In genomic region chr17:65941500-65941899, GRCh38 we compare ENCODE assay signal across 24 cellular contexts.
DNase-seq lines count a peak whose midpoint lies in the region; ATAC-seq, FAIRE-seq and TF ChIP-seq lines count a peak whose summit lies in the region.
"Had no signal": no experiment of that assay in that cellular context is flagged by ENCODE, and none has a peak within 500 bp of the region (broad histone marks: within the 10 kb centered on the region; RNA-seq: fewer than 3 reads in every experiment).

No MANE protein-coding gene starts in this region.

- TF ChIP-seq CTCF in cardiac fibroblast (IDR thresholded peaks at IDR 0.05; ENCODE audit: low read depth, low read length), result peak; percentile 22
- TF ChIP-seq CTCF in osteocyte (IDR thresholded peaks at IDR 0.05), result peak; percentile 18
- TF ChIP-seq CTCF in upper lobe of right lung (IDR thresholded peaks at IDR 0.05), result no peak

- H3K9me3 Mint-ChIP-seq in osteocyte (ENCODE audit: unreplicated experiment), result peaks cover 16% of the 10 kb centered on the region
- H3K9me3 Mint-ChIP-seq: activated naive CD4-positive, alpha-beta T cell treated with anti-CD3 and anti-CD28 coated beads, Interleukin-2, amount 10 ng/mL, durations not matched to agents 7 days and 5 days; IgD-negative memory B cell had no signal

- H3K4me1 Mint-ChIP-seq in osteocyte (ENCODE audit: unreplicated experiment), result no peaks in the 10 kb centered on the region
- H3K4me1 Mint-ChIP-seq: activated naive CD4-positive, alpha-beta T cell treated with anti-CD3 and anti-CD28 coated beads, Interleukin-2, amount 10 ng/mL, durations not matched to agents 7 days and 5 days; IgD-negative memory B cell had no signal

- peak; percentile 2 for DNase-seq in DMS 273 (lab: John Stamatoyannopoulos, UW; ENCODE audit: unreplicated experiment)
- DNase-seq in DMS 273 treated with DMSO at 0.1 percent for 48 hours (lab: John Stamatoyannopoulos, UW), result no peak
- no peak for DNase-seq in HTR-8/SVneo (ENCODE audit: insufficient read length, low spot score)
- peak in 1 of 2 donors; percentile 29 for DNase-seq in cardiac fibroblast (ENCODE audit: low read depth in 2 of 2)
- no peak for DNase-seq in osteocyte (ENCODE audit: extremely low spot score, unreplicated experiment)
- DNase-seq in Right ventricle myocardium inferior (ENCODE audit: missing footprints), result no peak
- DNase-seq in upper lobe of right lung, result no peak
- DNase-seq in superior temporal gyrus (ENCODE audit: extremely low spot score), result no peak
- DNase-seq: activated CD8-positive, alpha-beta memory T cell treated with anti-CD3 and anti-CD28 coated beads for 24 hours; activated naive CD4-positive, alpha-beta T cell treated with anti-CD3 and anti-CD28 coated beads, Interleukin-2, amount 10 ng/mL, durations not matched to agents 7 days and 5 days; activated T-cell treated with anti-CD3 and anti-CD28 coated beads, Interleukin-2, amount 50 U/mL, for 48 hours; aorta; Caco-2; effector CD4-positive, alpha-beta T cell; NCI-H187 treated with DMSO at 0.1 percent for 48 hours; NCI-H226; NCI-H82; stimulated activated naive CD4-positive, alpha-beta T cell treated with Interleukin-2 at 50 U/mL for 16 hours had no signal

- H3K4me3 ChIP-seq in cardiac fibroblast (replicated peaks in 1 of 2; ENCODE audit: low read depth in 2 of 2, low read length in 2 of 2) (no peak overlapping the region), upper lobe of right lung (no peak overlapping the region)
- H3K4me3 ChIP-seq: tibial nerve had no signal

- no peaks in the 10 kb centered on the region for H3K36me3 Mint-ChIP-seq in osteocyte (ENCODE audit: unreplicated experiment)
- H3K36me3 Mint-ChIP-seq: activated naive CD4-positive, alpha-beta T cell treated with anti-CD3 and anti-CD28 coated beads, Interleukin-2, amount 10 ng/mL, durations not matched to agents 7 days and 5 days; IgD-negative memory B cell had no signal

- no peak overlapping the region for H3K27ac ChIP-seq in upper lobe of right lung
- H3K27ac ChIP-seq: 22Rv1, parathyroid adenoma, tibial nerve had no signal

- no peaks in the 10 kb centered on the region for H3K36me3 ChIP-seq in upper lobe of right lung
- H3K36me3 ChIP-seq: tibial nerve had no signal

- no peak overlapping the region for H3K4me3 Mint-ChIP-seq in osteocyte (ENCODE audit: unreplicated experiment)
- H3K4me3 Mint-ChIP-seq: activated naive CD4-positive, alpha-beta T cell treated with anti-CD3 and anti-CD28 coated beads, Interleukin-2, amount 10 ng/mL, durations not matched to agents 7 days and 5 days; IgD-negative memory B cell had no signal

- H3K27me3 Mint-ChIP-seq in osteocyte (ENCODE audit: unreplicated experiment), result no peaks in the 10 kb centered on the region
- H3K27me3 Mint-ChIP-seq: IgD-negative memory B cell had no signal

- intact Hi-C loops in Right ventricle myocardium inferior (cut with DNase I) (no loop called here), upper lobe of right lung (cut with DNase I) (no loop called here)

- FAIRE-seq in HTR-8/SVneo (lab: Jason Lieb, UNC), result peak; percentile 57

- H3K4me1 ChIP-seq in upper lobe of right lung, result no peaks in the 10 kb centered on the region
- H3K4me1 ChIP-seq: Caco-2, parathyroid adenoma, tibial nerve had no signal

- no peak for ATAC-seq in Right ventricle myocardium inferior
- ATAC-seq in upper lobe of right lung, result no peak
- ATAC-seq: esophagus mucosa, Panc1 had no signal

- no peak overlapping the region for H3K27ac Mint-ChIP-seq in osteocyte (ENCODE audit: unreplicated experiment)
- H3K27ac Mint-ChIP-seq: activated naive CD4-positive, alpha-beta T cell treated with anti-CD3 and anti-CD28 coated beads, Interleukin-2, amount 10 ng/mL, durations not matched to agents 7 days and 5 days; IgD-negative memory B cell had no signal

- H3K27me3 ChIP-seq in upper lobe of right lung, result no peaks in the 10 kb centered on the region
- H3K27me3 ChIP-seq: tibial nerve had no signal

- H3K9me3 ChIP-seq in upper lobe of right lung, result no peaks in the 10 kb centered on the region
- H3K9me3 ChIP-seq: Caco-2 had no signal
